ENCODE assay signal across 17 cellular contexts in genomic region chr4:152112116-152112515, GRCh38.
"Had no signal": no experiment of that assay in that cellular context is flagged by ENCODE, and none has a peak within 500 bp of the region (broad histone marks: within the 10 kb centered on the region; RNA-seq: fewer than 3 reads in every experiment).

No MANE protein-coding gene starts in this region.

- H3K36me3 Mint-ChIP-seq: mesothelial cell of epicardium had no signal

- H3K9me3 Mint-ChIP-seq: mesothelial cell of epicardium, neural crest cell had no signal

- ATAC-seq: activated CD4-positive, alpha-beta T cell treated with anti-CD3 and anti-CD28 coated beads for 36 hours; left cardiac atrium; lower lobe of right lung; right cardiac atrium; stimulated activated naive CD8-positive, alpha-beta T cell treated with anti-CD3 and anti-CD28 coated beads, Interleukin-15, Interleukin-2, amounts not matched to agents 100 U/mL and 50 U/mL, for 24 hours had no signal

- H3K27me3 Mint-ChIP-seq: activated CD4-positive, alpha-beta T cell treated with anti-CD3 and anti-CD28 coated beads for 36 hours had no signal

- H3K9me3 ChIP-seq: adrenal gland, breast epithelium, lower lobe of right lung, prostate gland, tibial nerve, vagina had no signal

- H3K4me3 ChIP-seq: adrenal gland, breast epithelium, lower lobe of right lung, prostate gland, tibial nerve, vagina had no signal

- H3K27ac Mint-ChIP-seq: mesothelial cell of epicardium had no signal

- DNase-seq: activated CD4-positive, alpha-beta T cell treated with anti-CD3 and anti-CD28 coated beads for 36 hours; activated CD4-positive, alpha-beta T cell treated with anti-CD3 and anti-CD28 coated beads, Interleukin-2, amount 50 U/mL, for 48 hours; activated naive CD4-positive, alpha-beta T cell treated with Interleukin-2 at 50 U/mL for 16 hours; adrenal gland; cortex of kidney; effector CD8-positive, alpha-beta T cell; left cardiac atrium; lower lobe of right lung; right cardiac atrium; stimulated activated CD4-positive, alpha-beta T cell treated with anti-CD3 and anti-CD28 coated beads, Interleukin-2, amount 100 ng/mL, for 24 hours; stimulated activated naive CD8-positive, alpha-beta T cell treated with anti-CD3 and anti-CD28 coated beads, Interleukin-15, Interleukin-2, amounts not matched to agents 100 U/mL and 50 U/mL, for 24 hours had no signal

- H3K4me3 Mint-ChIP-seq: activated CD4-positive, alpha-beta T cell treated with anti-CD3 and anti-CD28 coated beads for 36 hours; mesothelial cell of epicardium; neural crest cell had no signal

- H3K27me3 ChIP-seq: adrenal gland, breast epithelium, tibial nerve, vagina had no signal

- H3K4me1 ChIP-seq: breast epithelium, prostate gland, vagina had no signal

- H3K36me3 ChIP-seq: adrenal gland, breast epithelium, lower lobe of right lung, prostate gland, tibial nerve, vagina had no signal

- H3K27ac ChIP-seq: adrenal gland, breast epithelium, lower lobe of right lung, prostate gland, tibial nerve, vagina had no signal
